ENCODE assay signal across 17 cellular contexts in genomic region chr3:152260026-152260425, GRCh38. TPM values are rescaled to one million over a fixed set of nuclear protein-coding genes. Genes with fewer than 3 reads are reported as not detected.
DNase-seq lines count a peak whose midpoint lies in the region; FAIRE-seq and TF ChIP-seq lines count a peak whose summit lies in the region.
"Had no signal": no experiment of that assay in that cellular context is flagged by ENCODE, and none has a peak within 500 bp of the region (broad histone marks: within the 10 kb centered on the region; RNA-seq: fewer than 3 reads in every experiment).

No MANE protein-coding gene starts in this region.

- peak overlapping the region; percentile 72 for H3K27ac Mint-ChIP-seq in activated CD4-positive, alpha-beta T cell treated with anti-CD3 and anti-CD28 coated beads, Interleukin-2, amount 10 ng/mL, durations not matched to agents 24 days and 14 days

- H3K18ac ChIP-seq in neuronal stem cell (ENCODE audit: low read length) = no peak overlapping the region

- no peaks in the 10 kb centered on the region for H3K9me3 Mint-ChIP-seq in activated CD4-positive, alpha-beta T cell treated with anti-CD3 and anti-CD28 coated beads, Interleukin-2, amount 10 ng/mL, durations not matched to agents 24 days and 14 days

- H2AFZ ChIP-seq in Loucy (ENCODE audit: low read length) (no peak overlapping the region), neuronal stem cell (ENCODE audit: low read length) (no peak overlapping the region)

- H3K79me1 ChIP-seq in neuronal stem cell (ENCODE audit: low read depth, low read length) = peaks cover 2% of the 10 kb centered on the region

- peak overlapping the region; percentile 37 for H3K4me3 Mint-ChIP-seq in activated CD4-positive, alpha-beta T cell treated with anti-CD3 and anti-CD28 coated beads, Interleukin-2, amount 10 ng/mL, durations not matched to agents 24 days and 14 days

- no peak overlapping the region for H2BK12ac ChIP-seq in neuronal stem cell (ENCODE audit: low read length)

- H3K36me3 ChIP-seq in Loucy (ENCODE audit: insufficient read depth, low read length) (no peaks in the 10 kb centered on the region), neuronal stem cell (replicated peaks in 1 of 2; ENCODE audit: control insufficient read depth in 2 of 2, insufficient read depth in 2 of 2, low read length in 2 of 2) (no peaks in the 10 kb centered on the region)

- H2BK15ac ChIP-seq in neuronal stem cell (ENCODE audit: low read length) = no peak overlapping the region

- no peaks in the 10 kb centered on the region for H3K27me3 ChIP-seq in Loucy (ENCODE audit: insufficient read depth, low read length, poor library complexity, severe bottlenecking)
- H3K27me3 ChIP-seq in neuronal stem cell (ENCODE audit: control insufficient read depth in 3 of 3, insufficient read depth in 3 of 3, low read depth in 1 of 3, low read length in 3 of 3) = no peaks in the 10 kb centered on the region

- no peaks in the 10 kb centered on the region for H3K27me3 Mint-ChIP-seq in activated CD4-positive, alpha-beta T cell treated with anti-CD3 and anti-CD28 coated beads, Interleukin-2, amount 10 ng/mL, durations not matched to agents 24 days and 14 days

- H3K4me3 ChIP-seq in Loucy (ENCODE audit: low read length, poor library complexity, severe bottlenecking) = no peak overlapping the region
- no peak overlapping the region for H3K4me3 ChIP-seq in choroid plexus epithelial cell (ENCODE audit: low read depth, low read length)
- no peak overlapping the region for H3K4me3 ChIP-seq in neuronal stem cell (ENCODE audit: low read length in 2 of 2)

- H3K4me1 Mint-ChIP-seq in activated CD4-positive, alpha-beta T cell treated with anti-CD3 and anti-CD28 coated beads, Interleukin-2, amount 10 ng/mL, durations not matched to agents 24 days and 14 days = peaks cover 72% of the 10 kb centered on the region

- H3K9me3 ChIP-seq in Loucy (ENCODE audit: insufficient read depth, low read depth, low read length) (no peaks in the 10 kb centered on the region), neuronal stem cell (replicated peaks in 1 of 2; ENCODE audit: control insufficient read depth in 2 of 2, insufficient read depth in 1 of 2, low read depth in 1 of 2, low read length in 2 of 2) (no peaks in the 10 kb centered on the region)

- H3K23ac ChIP-seq in neuronal stem cell (ENCODE audit: low read depth, low read length, poor library complexity) = no peak overlapping the region

- peaks cover 64% of the 10 kb centered on the region for H3K79me2 ChIP-seq in Loucy (ENCODE audit: insufficient read depth, low read length)

- intact Hi-C loops in activated CD4-positive, alpha-beta T cell treated with anti-CD3 and anti-CD28 coated beads, Interleukin-2, amount 10 ng/mL, durations not matched to agents 24 days and 14 days (cut with micrococcal nuclease) = no loop called here

- H2BK120ac ChIP-seq in neuronal stem cell (ENCODE audit: low read depth, low read length) = no peak overlapping the region

- H2AK5ac ChIP-seq in neuronal stem cell (ENCODE audit: low read depth, low read length) = no peak overlapping the region

- H3K14ac ChIP-seq in neuronal stem cell (ENCODE audit: low read length) = no peak overlapping the region

- no peaks in the 10 kb centered on the region for H4K20me1 ChIP-seq in Loucy (ENCODE audit: insufficient read depth, low read length, poor library complexity, severe bottlenecking)

- H3K4me1 ChIP-seq in Loucy (ENCODE audit: insufficient read depth, low read length, poor library complexity, severe bottlenecking) (peaks cover 77% of the 10 kb centered on the region), neuronal stem cell (ENCODE audit: control insufficient read depth in 2 of 2, insufficient read depth in 1 of 2, low read depth in 1 of 2, low read length in 2 of 2) (peaks cover 0 to 13% of the 10 kb centered on the region in 2 donors)

- H3K9ac ChIP-seq in Loucy (ENCODE audit: low read depth, low read length, poor library complexity, severe bottlenecking) = no peak overlapping the region
- H3K9ac ChIP-seq in neuronal stem cell (ENCODE audit: low read depth, low read length, poor library complexity) = no peak overlapping the region

- peak; percentile 57 for DNase-seq in activated CD4-positive, alpha-beta T cell treated with anti-CD3 and anti-CD28 coated beads, Interleukin-2, amount 10 ng/mL, durations not matched to agents 24 days and 14 days
- no peak for DNase-seq in activated CD4-positive, alpha-beta T cell treated with anti-CD3 and anti-CD28 coated beads, Interleukin-2, amount 50 U/mL, for 1 hour
- DNase-seq in choroid plexus epithelial cell (ENCODE audit: low read depth) (peak; percentile 46), renal cortical epithelial cell (ENCODE audit: low read depth) (peak; percentile 64), GM19239 (ENCODE audit: insufficient read length, low spot score) (no peak), neuronal stem cell (ENCODE audit: low spot score) (no peak), NCI-H2196 (lab: John Stamatoyannopoulos, UW; ENCODE audit: unreplicated experiment) (no peak)
- DNase-seq: amniotic stem cell, dermis blood vessel endothelial cell, H7, NCI-H1930, NCI-H774, nucleus accumbens, small intestine, substantia nigra, T-helper 9 cell had no signal

- TF ChIP-seq CTCF in Loucy (conservative IDR thresholded peaks at IDR 0.05; ENCODE audit: low read length) (no peak), choroid plexus epithelial cell (conservative IDR thresholded peaks at IDR 0.05; ENCODE audit: low read depth, low read length) (no peak)

- no CpG with 5 or more reads among the region's 3 CpGs for WGBS in neuronal stem cell (ENCODE audit: extremely low coverage in 2 of 2, insufficient read length in 2 of 2, insufficient replicate concordance in 1 of 2), 2 donors

- H3K4ac ChIP-seq in neuronal stem cell (ENCODE audit: low read length) = no peak overlapping the region

- H4K91ac ChIP-seq in neuronal stem cell (ENCODE audit: low read depth, low read length, poor library complexity) = no peak overlapping the region

- no peak overlapping the region for H2BK5ac ChIP-seq in neuronal stem cell (ENCODE audit: low read length)

- H4K8ac ChIP-seq in neuronal stem cell (ENCODE audit: low read depth, low read length) = no peak overlapping the region

- no peaks in the 10 kb centered on the region for H3K9me2 ChIP-seq in Loucy (replicated peaks; ENCODE audit: low read depth, low read length)

- no peak overlapping the region for H3K27ac ChIP-seq in neuronal stem cell (replicated peaks; ENCODE audit: low read length)

- peaks cover 11% of the 10 kb centered on the region for H3F3A ChIP-seq in Loucy (ENCODE audit: low read depth)

- peak overlapping the region; percentile 86 for H3K4me2 ChIP-seq in Loucy (ENCODE audit: low read depth, low read length, poor library complexity, severe bottlenecking)
- no peak overlapping the region for H3K4me2 ChIP-seq in neuronal stem cell (ENCODE audit: insufficient read depth, low read length, poor library complexity, severe bottlenecking)

- peaks cover 25% of the 10 kb centered on the region for H3K36me3 Mint-ChIP-seq in activated CD4-positive, alpha-beta T cell treated with anti-CD3 and anti-CD28 coated beads, Interleukin-2, amount 10 ng/mL, durations not matched to agents 24 days and 14 days (ENCODE audit: low read depth)

- no peak for FAIRE-seq in GM19239 (lab: Jason Lieb, UNC)
- FAIRE-seq: small intestine had no signal

RNA-seq across cellular contexts. Expression of gene MBNL1, which starts 8.7 kb away (rescaled TPM):
- 296 and 298 TPM in 2 replicates for total RNA-seq in activated CD4-positive, alpha-beta T cell treated with anti-CD3 and anti-CD28 coated beads, Interleukin-2, amount 10 ng/mL, durations not matched to agents 24 days and 14 days
- 76.8 and 110 TPM in 2 replicates for total RNA-seq in renal cortical epithelial cell
- polyA plus RNA-seq in neuronal stem cell (2013, experiment 1 of 2) = 5.8 TPM
- polyA plus RNA-seq in neuronal stem cell (2013, experiment 2 of 2) = 6.1 TPM

Comparison
In these comparisons a context has a peak if more than half of its experiments do, and no peak if none do; other contexts are left out.
1. DNase-seq: peak in activated CD4-positive, alpha-beta T cell treated with anti-CD3 and anti-CD28 coated beads, Interleukin-2, amount 10 ng/mL, durations not matched to agents 24 days and 14 days (single experiment), choroid plexus epithelial cell (single experiment) and renal cortical epithelial cell (single experiment); none in activated CD4-positive, alpha-beta T cell treated with anti-CD3 and anti-CD28 coated beads, Interleukin-2, amount 50 U/mL, for 1 hour (single experiment), GM19239 (single experiment), neuronal stem cell (single experiment) and NCI-H2196 (single experiment).